19 cellular contexts compared by ENCODE assay signal in the genomic region with DNA sequence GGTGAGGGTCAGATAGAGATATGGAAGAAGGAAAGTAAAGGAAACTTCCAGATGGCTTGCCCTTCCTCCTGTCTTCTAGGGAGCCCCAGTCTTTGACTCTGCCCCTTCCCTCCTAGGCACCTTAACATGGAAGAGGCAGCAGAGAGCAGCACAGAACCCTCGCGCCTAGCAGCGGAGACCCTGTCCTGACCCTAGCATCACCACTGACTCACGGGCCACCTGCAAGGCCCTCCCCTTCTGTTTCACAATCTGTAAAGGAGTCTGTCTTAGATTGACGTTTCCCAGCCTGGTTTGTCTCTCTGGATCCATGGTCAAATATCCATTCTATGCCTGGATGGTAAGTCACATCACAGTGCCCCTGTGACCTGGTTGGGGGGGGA. TPM values are rescaled to one million over a fixed set of nuclear protein-coding genes. Genes with fewer than 3 reads are reported as not detected.
"Had no signal": no experiment of that assay in that cellular context is flagged by ENCODE, and none has a peak within 500 bp of the region (broad histone marks: within the 10 kb centered on the region; RNA-seq: fewer than 3 reads in every experiment).

No MANE protein-coding gene starts in this region.

- H3K36me3 ChIP-seq: gastroesophageal sphincter, sigmoid colon had no signal

- H3K4me1 ChIP-seq: gastroesophageal sphincter, sigmoid colon had no signal

- ATAC-seq: activated T-helper 17 cell treated with anti-CD3 and anti-CD28 coated beads, Interleukin-2, amount 50 U/mL, for 72 hours; gastroesophageal sphincter; natural killer cell had no signal

- H3K27me3 ChIP-seq: sigmoid colon had no signal

- H3K4me3 ChIP-seq: coronary artery, gastroesophageal sphincter, sigmoid colon had no signal

- H3K9me3 ChIP-seq: gastroesophageal sphincter, sigmoid colon had no signal

- DNase-seq: activated CD4-positive, alpha-beta T cell treated with anti-CD3 and anti-CD28 coated beads for 4 hours; activated CD8-positive, alpha-beta memory T cell treated with anti-CD3 and anti-CD28 coated beads for 24 hours; activated naive CD4-positive, alpha-beta T cell treated with anti-CD3 and anti-CD28 coated beads for 36 hours; central memory CD4-positive, alpha-beta T cell; effector CD4-positive, alpha-beta T cell; mammary epithelial cell; natural killer cell; sigmoid colon; stimulated activated CD4-positive, alpha-beta T cell treated with anti-CD3 and anti-CD28 coated beads, Interleukin-2, amount 100 ng/mL, for 48 hours; stimulated activated naive CD4-positive, alpha-beta T cell treated with Interleukin-2 at 50 U/mL for 16 hours; T1000; trophoblast cell had no signal

- H3K27ac ChIP-seq: coronary artery, epithelial cell of prostate, gastroesophageal sphincter, sigmoid colon, VCaP had no signal

RNA-seq across cellular contexts. Expression of a gene that starts 29.0 kb away (rescaled TPM):
- total RNA-seq: activated naive CD4-positive, alpha-beta T cell treated with anti-CD3 and anti-CD28 coated beads for 36 hours; gastroesophageal sphincter; mammary epithelial cell; sigmoid colon had no signal
- polyA plus RNA-seq: mammary epithelial cell, sigmoid colon had no signal

RNA-seq across cellular contexts. Expression of a gene that starts 37.6 kb away (rescaled TPM):
- total RNA-seq: activated naive CD4-positive, alpha-beta T cell treated with anti-CD3 and anti-CD28 coated beads for 36 hours; activated T-helper 17 cell treated with anti-CD3 and anti-CD28 coated beads, Interleukin-2, amount 50 U/mL, for 72 hours; gastroesophageal sphincter; mammary epithelial cell; mucosa of gallbladder; natural killer cell; osteocyte; sigmoid colon had no signal
- polyA plus RNA-seq: mammary epithelial cell, sigmoid colon had no signal

RNA-seq across cellular contexts. Expression of a gene that starts 44.4 kb away (rescaled TPM):
- total RNA-seq: activated naive CD4-positive, alpha-beta T cell treated with anti-CD3 and anti-CD28 coated beads for 36 hours; activated T-helper 17 cell treated with anti-CD3 and anti-CD28 coated beads, Interleukin-2, amount 50 U/mL, for 72 hours; mammary epithelial cell; natural killer cell had no signal
- polyA plus RNA-seq: mammary epithelial cell had no signal
